8 cellular contexts compared by ENCODE assay signal in the genomic region with DNA sequence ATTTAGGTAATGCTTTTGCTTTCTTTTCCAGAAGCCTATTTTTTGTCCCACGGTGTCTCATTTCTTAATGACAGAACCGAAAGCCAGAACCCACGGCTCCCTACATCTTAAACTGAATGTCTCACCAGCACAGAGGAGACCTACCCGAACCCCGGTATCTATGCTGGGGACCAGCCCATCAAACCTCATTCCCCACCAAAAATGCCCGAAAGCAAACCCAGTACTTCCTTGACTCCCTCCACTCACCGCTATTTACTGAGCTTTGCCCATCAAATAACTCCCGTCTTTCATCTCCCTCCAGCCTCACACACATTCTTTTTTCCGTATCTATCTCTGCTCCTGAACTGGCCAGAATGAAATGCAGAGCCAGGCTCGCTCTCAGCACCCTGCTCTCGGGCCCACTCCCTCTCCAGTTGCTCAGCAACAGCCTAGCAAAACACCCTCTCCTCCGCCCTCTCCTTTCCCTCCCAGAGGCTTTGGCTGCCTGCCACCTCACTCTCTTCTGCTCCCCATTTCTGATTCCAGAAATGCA. TPM values are rescaled to one million over a fixed set of nuclear protein-coding genes. Genes with fewer than 3 reads are reported as not detected.
DNase-seq lines count a peak whose midpoint lies in the region; ATAC-seq, FAIRE-seq and TF ChIP-seq lines count a peak whose summit lies in the region.

No MANE protein-coding gene starts in this region.

- no peak overlapping the region for H2BK12ac ChIP-seq in H9 (ENCODE audit: insufficient read length, low read depth, low read length)

- H2BK5ac ChIP-seq in H9 (ENCODE audit: insufficient read length, low read length) = no peak overlapping the region

- H3K9me3 ChIP-seq in H9 (ENCODE audit: control insufficient read depth, low read depth, low read length) = no peaks in the 10 kb centered on the region

- peak overlapping the region; percentile 49 for H3K4me2 ChIP-seq in H9 (ENCODE audit: insufficient read depth, insufficient read length, low read length)

- H3K27me3 ChIP-seq in ACC112 (ENCODE audit: insufficient read depth, low read length) (peaks cover 21% of the 10 kb centered on the region), H9 (ENCODE audit: insufficient read depth, low read length) (peaks cover 3% of the 10 kb centered on the region; the same call in 1 of the 2 replicates)

- peak overlapping the region; percentile 30; the same call in 1 of the 2 replicates for H3K27ac ChIP-seq in ACC112 (ENCODE audit: low read depth, low read length)
- no peak overlapping the region for H3K27ac ChIP-seq in H9 (ENCODE audit: insufficient read length, low read depth, low read length)
- H3K27ac ChIP-seq in caudate nucleus (ENCODE audit: low read depth, low read length) = peak overlapping the region; percentile 75

- H3K36me3 ChIP-seq in ACC112 (ENCODE audit: insufficient read depth, low read length) = no peaks in the 10 kb centered on the region

- no peak overlapping the region for H4K8ac ChIP-seq in H9 (replicated peaks; ENCODE audit: insufficient read length, low read depth, low read length)

- H3K56ac ChIP-seq in H9 (ENCODE audit: insufficient read length, low read depth, low read length) = no peak overlapping the region

- DNase-seq in H9 (peak; percentile 77), NCI-H82 treated with DMSO at 0.1 percent for 48 hours (lab: John Stamatoyannopoulos, UW; ENCODE audit: unreplicated experiment) (peak; percentile 50), caudate nucleus (lab: John Stamatoyannopoulos, UW) (peak in 53 of 61 donors; percentile 4 to 94 (median 67)), immature natural killer cell (no peak), skeletal muscle cell (ENCODE audit: low read depth) (no peak), GM12891 (ENCODE audit: insufficient read length, low spot score) (no peak)

- no peak for ATAC-seq in HG03097 (IDR thresholded peaks at IDR 0.05; ENCODE audit: low FRiP score, unreplicated experiment)

- no CpG with 5 or more reads among the region's 12 CpGs for WGBS in H9 (ENCODE audit: extremely low coverage, insufficient read length, low lambda C conversion rate)

- H3K14ac ChIP-seq in H9 (ENCODE audit: insufficient read depth, low read length) = no peak overlapping the region

- H3K18ac ChIP-seq in H9 (ENCODE audit: insufficient read length, low read depth, low read length) = peak overlapping the region; percentile 15

- no peak overlapping the region for H3K23ac ChIP-seq in H9 (ENCODE audit: insufficient read length, low read depth, low read length)

- no peak overlapping the region for H2BK15ac ChIP-seq in H9 (ENCODE audit: low read depth, low read length)

- peak overlapping the region; percentile 18 to 89 for H3K4me3 Mint-ChIP-seq in H9
- H3K4me3 Mint-ChIP-seq in immature natural killer cell = peak overlapping the region in 4 of 5 donors; percentile 4 to 66 (median 38)

- H3K79me2 ChIP-seq in ACC112 (ENCODE audit: control insufficient read depth, insufficient read depth, low read length, unreplicated experiment) (no peaks in the 10 kb centered on the region), H9 (ENCODE audit: insufficient read depth, low read length) (no peaks in the 10 kb centered on the region)

- H4K20me1 ChIP-seq in H9 (ENCODE audit: control insufficient read depth, insufficient read depth, insufficient read length) = no peaks in the 10 kb centered on the region

- H3K79me1 ChIP-seq in H9 (ENCODE audit: insufficient read depth, low read depth, low read length, poor library complexity, severe bottlenecking) = no peaks in the 10 kb centered on the region

- H3K4me1 ChIP-seq in ACC112 (ENCODE audit: control insufficient read depth, insufficient read depth, low read length, unreplicated experiment) (peaks cover 22% of the 10 kb centered on the region), H9 (ENCODE audit: insufficient read depth, low read length) (peaks cover 6% of the 10 kb centered on the region; the same call in 1 of the 2 replicates)

- peaks cover 48 to 65% of the 10 kb centered on the region in 2 experiments for H3K4me1 Mint-ChIP-seq in H9
- H3K4me1 Mint-ChIP-seq in immature natural killer cell = peaks cover 24 to 29% of the 10 kb centered on the region in 2 donors

- H3K23me2 ChIP-seq in H9 (ENCODE audit: insufficient read length, low read depth, low read length, poor library complexity, severe bottlenecking) = peaks cover 34% of the 10 kb centered on the region

- H4K91ac ChIP-seq in H9 (ENCODE audit: insufficient read length, low read depth, low read length) = no peak overlapping the region

- no peak for TF ChIP-seq POLR2A in GM12891 (IDR thresholded peaks at IDR 0.05; ENCODE audit: low read depth, low read length)

- H3K4ac ChIP-seq in H9 (ENCODE audit: low read depth, low read length) = no peak overlapping the region

- H3K4me3 ChIP-seq in ACC112 (ENCODE audit: low read depth, low read length) = peak overlapping the region; percentile 74
- H3K4me3 ChIP-seq in skeletal muscle cell (ENCODE audit: low read depth, low read length) = peak overlapping the region; percentile 20

- H3K27ac Mint-ChIP-seq in H9 = peak overlapping the region in 1 of 3 experiments; percentile 18; a peak in 2 of 7 replicates
- no peak overlapping the region for H3K27ac Mint-ChIP-seq in immature natural killer cell

- H3K9ac ChIP-seq in H9 (ENCODE audit: extremely low read depth, insufficient read length, low read length) = no peak overlapping the region

- no peak for FAIRE-seq in GM12891 (lab: Jason Lieb, UNC)

- no peak overlapping the region for H2BK20ac ChIP-seq in H9 (ENCODE audit: low read depth, low read length, poor library complexity, severe bottlenecking)

- no peaks in the 10 kb centered on the region; a peak in 2 of 5 replicates for H3K9me3 Mint-ChIP-seq in H9
- H3K9me3 Mint-ChIP-seq in immature natural killer cell = no peaks in the 10 kb centered on the region

- H2BK120ac ChIP-seq in H9 (ENCODE audit: low read depth, low read length, poor library complexity, severe bottlenecking) = no peak overlapping the region

- H3K27me3 Mint-ChIP-seq in H9 (ENCODE audit: low read depth) (peaks cover 75% of the 10 kb centered on the region), immature natural killer cell (ENCODE audit: low read depth in 3 of 3) (peaks cover 20 to 29% (median 26%) of the 10 kb centered on the region in 3 donors)

- H4K5ac ChIP-seq in H9 (ENCODE audit: insufficient read length, low read depth, low read length) = no peak overlapping the region

- no peaks in the 10 kb centered on the region for H3K36me3 Mint-ChIP-seq in H9 (ENCODE audit: insufficient read depth in 1 of 3, low read depth in 3 of 3)
- no peaks in the 10 kb centered on the region for H3K36me3 Mint-ChIP-seq in immature natural killer cell

- TF ChIP-seq CTCF in H9 (conservative IDR thresholded peaks at IDR 0.05) = no peak

- H2AK5ac ChIP-seq in H9 (ENCODE audit: insufficient read length, low read length) = no peak overlapping the region

- H2AFZ ChIP-seq in ACC112 (ENCODE audit: low read length, unreplicated experiment) (peak overlapping the region; percentile 10), H9 (ENCODE audit: low read length) (no peak overlapping the region)

- no peak overlapping the region for H3T11ph ChIP-seq in H9 (ENCODE audit: low read length)

TF ChIP-seq in GM12891, 5 proteins besides CTCF, POLR2A, EP300 and RAD21:
- TF ChIP-seq TAF1 (IDR thresholded peaks at IDR 0.05; ENCODE audit: low read depth, low read length) (no peak), SPI1 (IDR thresholded peaks at IDR 0.05; ENCODE audit: low read depth, low read length) (no peak), POU2F2 (IDR thresholded peaks at IDR 0.05; ENCODE audit: low read depth, low read length) (no peak), POLR2AphosphoS5 (IDR thresholded peaks at IDR 0.05; ENCODE audit: low read depth, low read length) (no peak), PAX5 (IDR thresholded peaks at IDR 0.05; ENCODE audit: insufficient read depth, low read length, severe bottlenecking) (no peak)

RNA-seq across cellular contexts. Expression of gene IGFBP5, which starts 4.1 kb away (rescaled TPM):
- 0.61 and 0.90 TPM in 2 replicates for total RNA-seq in H9 (2021)
- polyA plus RNA-seq in immature natural killer cell = not detected
- not detected for polyA plus RNA-seq in GM12891 (2012; ENCODE audit: low read depth, missing spikeins)

RNA-seq across cellular contexts. Expression of gene IGFBP2, which starts 58.1 kb away (rescaled TPM):
- 363 and 366 TPM in 2 replicates for total RNA-seq in H9 (2021)
- polyA plus RNA-seq in immature natural killer cell = under 1 TPM in 2 of 3 donors, not detected in 1; 0.66 to 0.70 TPM
- 53.3 TPM for polyA plus RNA-seq in GM12891 (2012; ENCODE audit: low read depth, missing spikeins)

Comparison
In these comparisons a context has a peak if more than half of its experiments do, and no peak if none do; other contexts are left out.
1. DNase-seq: peak in H9 (single experiment), NCI-H82 treated with DMSO at 0.1 percent for 48 hours (single experiment) and caudate nucleus (53 of 61); none in immature natural killer cell (0 of 3), skeletal muscle cell (single experiment) and GM12891 (single experiment).